In genomic region chr17:75785016-75785769, GRCh38 we compare ENCODE assay signal across 1 cellular context.
TF ChIP-seq lines count a peak whose summit lies in the region.

No MANE protein-coding gene starts in this region.

TF ChIP-seq in HEK293, 187 proteins besides CTCF, POLR2A, EP300 and RAD21 (continued from another document and continues in another):
- TF ChIP-seq ZNF704 (tag by site-specific recombination; IDR thresholded peaks at IDR 0.05): no peak
- TF ChIP-seq FEZF1 (tag by site-specific recombination; IDR thresholded peaks at IDR 0.05): no peak
- TF ChIP-seq ZEB2 (tag by site-specific recombination; IDR thresholded peaks at IDR 0.05): peak; percentile 83
- TF ChIP-seq GLI2 (tag by site-specific recombination; IDR thresholded peaks at IDR 0.05; ENCODE audit: borderline replicate concordance, low read depth): no peak
- no peak for TF ChIP-seq ZNF202 (tag by site-specific recombination; IDR thresholded peaks at IDR 0.05; ENCODE audit: borderline replicate concordance)
- no peak for TF ChIP-seq ZNF416 (tag by site-specific recombination; IDR thresholded peaks at IDR 0.05)
- TF ChIP-seq GLIS2 (tag by site-specific recombination; IDR thresholded peaks at IDR 0.05): no peak
- TF ChIP-seq ZNF629 (tag by site-specific recombination; IDR thresholded peaks at IDR 0.05): peak; percentile 93
- TF ChIP-seq SCRT2 (tag by site-specific recombination; IDR thresholded peaks at IDR 0.05): peak; percentile 60
- peak; percentile 41; the same call in 1 of the 2 replicates for TF ChIP-seq ZXDB (tag by site-specific recombination; IDR thresholded peaks at IDR 0.05)
- no peak for TF ChIP-seq ZNF560 (tag by site-specific recombination; IDR thresholded peaks at IDR 0.05; ENCODE audit: borderline replicate concordance)
- no peak for TF ChIP-seq AEBP2 (tag by site-specific recombination; IDR thresholded peaks at IDR 0.05; ENCODE audit: borderline replicate concordance)
- no peak for TF ChIP-seq SCRT1 (tag by site-specific recombination; IDR thresholded peaks at IDR 0.05; ENCODE audit: borderline replicate concordance)
- no peak for TF ChIP-seq KLF7 (tag by site-specific recombination; IDR thresholded peaks at IDR 0.05; ENCODE audit: borderline replicate concordance)
- TF ChIP-seq ZBTB17 (tag by site-specific recombination; IDR thresholded peaks at IDR 0.05): peak; percentile 10; the same call in 1 of the 2 replicates
- no peak for TF ChIP-seq ZNF645 (tag by site-specific recombination; IDR thresholded peaks at IDR 0.05)
- no peak for TF ChIP-seq ZNF580 (tag by site-specific recombination; IDR thresholded peaks at IDR 0.05)
- TF ChIP-seq ZFHX2 (tag by site-specific recombination; conservative IDR thresholded peaks at IDR 0.05): no peak; the same call in 1 of the 2 replicates
- no peak; the same call in 1 of the 2 replicates for TF ChIP-seq ZNF548 (tag by site-specific recombination; IDR thresholded peaks at IDR 0.05)
- no peak for TF ChIP-seq ZNF837 (tag by site-specific recombination; IDR thresholded peaks at IDR 0.05)
- TF ChIP-seq ZNF707 (tag by site-specific recombination; IDR thresholded peaks at IDR 0.05): no peak
- no peak; the same call in 1 of the 2 replicates for TF ChIP-seq ZBTB8A (tag by site-specific recombination; IDR thresholded peaks at IDR 0.05)
- TF ChIP-seq ZNF449 (tag by site-specific recombination; IDR thresholded peaks at IDR 0.05): peak; percentile 82
- TF ChIP-seq ZNF280C (tag by site-specific recombination; IDR thresholded peaks at IDR 0.05): no peak
- no peak for TF ChIP-seq ZNF266 (tag by site-specific recombination; IDR thresholded peaks at IDR 0.05; ENCODE audit: low read depth)
- no peak for TF ChIP-seq ZNF768 (tag by site-specific recombination; IDR thresholded peaks at IDR 0.05)
- TF ChIP-seq YY2 (tag by site-specific recombination; IDR thresholded peaks at IDR 0.05): no peak
- TF ChIP-seq BCL6B (tag by site-specific recombination; IDR thresholded peaks at IDR 0.05): no peak
- no peak for TF ChIP-seq ZNF350 (tag by site-specific recombination; IDR thresholded peaks at IDR 0.05)
- no peak for TF ChIP-seq ZNF426 (tag by site-specific recombination; IDR thresholded peaks at IDR 0.05)
- TF ChIP-seq ZFP37 (tag by site-specific recombination; IDR thresholded peaks at IDR 0.05): peak; percentile 95
- no peak for TF ChIP-seq SETDB1 (IDR thresholded peaks at IDR 0.05; ENCODE audit: insufficient read length, low read length)
- TF ChIP-seq ZSCAN30 (tag by site-specific recombination; IDR thresholded peaks at IDR 0.05): peak; percentile 91
- TF ChIP-seq ZNF18 (tag by site-specific recombination; IDR thresholded peaks at IDR 0.05): no peak
- no peak; the same call in 1 of the 2 replicates for TF ChIP-seq REST (tag by site-specific recombination; IDR thresholded peaks at IDR 0.05)
- TF ChIP-seq ZNF24 (tag by site-specific recombination; IDR thresholded peaks at IDR 0.05): peak; percentile 61
- no peak for TF ChIP-seq ELK4 (IDR thresholded peaks at IDR 0.05; ENCODE audit: borderline replicate concordance, low read depth, low read length)
- no peak for TF ChIP-seq ZNF280D (tag by site-specific recombination; IDR thresholded peaks at IDR 0.05)
- TF ChIP-seq ZNF112 (tag by site-specific recombination; IDR thresholded peaks at IDR 0.05): no peak
- TF ChIP-seq ZBTB26 (tag by site-specific recombination; optimal IDR thresholded peaks at IDR 0.05): peak; percentile 65
- no peak for TF ChIP-seq ZNF596 (tag by site-specific recombination; IDR thresholded peaks at IDR 0.05)
